Comparison of ENCODE assay signal across 12 cellular contexts in the genomic region with DNA sequence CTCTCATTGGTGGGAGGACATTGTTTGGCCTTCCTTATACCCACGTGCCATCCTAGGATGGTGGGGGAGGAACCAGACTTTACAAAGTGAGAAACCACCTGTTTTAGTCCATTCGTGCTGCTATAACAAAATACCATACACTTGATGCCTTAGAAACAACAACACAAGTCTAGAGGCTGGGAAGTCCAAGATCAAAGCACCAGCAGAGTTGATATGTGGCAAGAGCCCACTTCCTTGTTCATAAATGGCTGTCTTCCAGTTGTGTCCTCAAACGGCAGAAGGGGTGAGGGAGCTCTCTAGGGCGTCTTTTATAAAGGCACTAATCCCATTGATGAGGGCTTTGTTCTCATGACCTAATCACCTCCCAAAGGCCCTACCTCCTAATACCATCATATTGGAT. TPM values are rescaled to one million over a fixed set of nuclear protein-coding genes. Genes with fewer than 3 reads are reported as not detected.
"Had no signal": no experiment of that assay in that cellular context is flagged by ENCODE, and none has a peak within 500 bp of the region (broad histone marks: within the 10 kb centered on the region; RNA-seq: fewer than 3 reads in every experiment).

No MANE protein-coding gene starts in this region.

- FAIRE-seq: H1, H54 had no signal

- H3K4me1 ChIP-seq: HAP-1 had no signal

- H3K4me3 ChIP-seq: GM23248, GM23338, HAP-1 had no signal

- DNase-seq: GM23248, GOT3, H7, H9, HCEC 1CT, HFFc6 had no signal

- H3K4me2 ChIP-seq: GM23338 had no signal

- H2AFZ ChIP-seq: GM23248, GM23338 had no signal

- H3K27ac ChIP-seq: GM23248 had no signal

- H3K9me3 ChIP-seq: HAP-1 had no signal

- H3K36me3 ChIP-seq: HAP-1 had no signal

- H3K9ac ChIP-seq: GM23248 had no signal

- ATAC-seq: GM23338, HCT116 had no signal

RNA-seq across cellular contexts. Expression of gene CAPN8, which starts 31.1 kb away (rescaled TPM):
- total RNA-seq: GM23248, GM23338, H4, H7, H9, HFFc6 had no signal
- polyA plus RNA-seq: GM23248, GM23338 had no signal
